21 cellular contexts compared by ENCODE assay signal in the genomic region with DNA sequence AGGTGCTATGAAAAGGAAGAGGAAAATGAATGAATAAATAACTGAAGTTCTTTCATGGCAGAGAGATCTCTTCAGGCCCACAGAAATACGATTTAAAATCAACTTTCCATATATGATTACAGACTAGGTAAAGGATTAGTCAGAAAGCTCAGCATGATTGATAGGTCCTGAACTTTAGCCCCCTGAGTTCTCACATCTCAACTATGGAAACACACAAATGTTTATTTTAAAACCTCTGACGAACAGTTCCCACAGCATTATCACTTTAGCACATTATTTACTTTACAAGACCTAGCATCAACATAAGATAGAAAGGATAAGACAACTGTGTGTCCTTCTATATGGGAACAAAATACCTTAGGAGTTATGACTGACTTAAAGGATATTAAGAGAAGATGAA.
DNase-seq lines count a peak whose midpoint lies in the region; ATAC-seq, FAIRE-seq and TF ChIP-seq lines count a peak whose summit lies in the region.
"Had no signal": no experiment of that assay in that cellular context is flagged by ENCODE, and none has a peak within 500 bp of the region (broad histone marks: within the 10 kb centered on the region; RNA-seq: fewer than 3 reads in every experiment).

No MANE protein-coding gene starts in this region.

- H2BK15ac ChIP-seq in IMR-90 (ENCODE audit: low read depth, low read length) = no peak overlapping the region

- H3K36me3 Mint-ChIP-seq in nephron progenitor cell (ENCODE audit: low read depth) = peaks cover 4% of the 10 kb centered on the region

- WGBS in IMR-90 (ENCODE audit: extremely low coverage in 2 of 2, insufficient read length in 1 of 2), 2 experiments = no CpG with 5 or more reads among the region's 2 CpGs
- WGBS in body of pancreas, 2 donors = 3 to 16% methylated on average over 2 of the region's 2 CpGs

- H3K27me3 ChIP-seq in IMR-90 (ENCODE audit: control insufficient read depth, insufficient read depth, low read length) (peaks cover 3% of the 10 kb centered on the region), body of pancreas (no peaks in the 10 kb centered on the region)
- H3K27me3 ChIP-seq: SJSA1 had no signal

- H3K27ac Mint-ChIP-seq in nephron progenitor cell = peak overlapping the region; percentile 98
- H3K27ac Mint-ChIP-seq: CD8-positive, alpha-beta memory T cell; GM23338 had no signal

- TF ChIP-seq POLR2A in IMR-90 (IDR thresholded peaks at IDR 0.05; ENCODE audit: low read depth, low read length) = no peak
- no peak for TF ChIP-seq POLR2A in body of pancreas (IDR thresholded peaks at IDR 0.05)

- no peaks in the 10 kb centered on the region for H3K79me1 ChIP-seq in IMR-90 (ENCODE audit: low read depth in 1 of 2, low read length in 2 of 2)

- H3K27ac ChIP-seq in IMR-90 (ENCODE audit: insufficient read depth, low read length) (no peak overlapping the region), body of pancreas (no peak overlapping the region)
- H3K27ac ChIP-seq: C4-2B, PC-9, SJSA1 had no signal

- H2BK20ac ChIP-seq in IMR-90 (ENCODE audit: low read depth, low read length) = no peak overlapping the region

- BruUV-seq in IMR-90 (replicated peaks; lab: Mats Ljungman, UMichigan) = no TSS peak

- no peak overlapping the region for H4K5ac ChIP-seq in IMR-90 (ENCODE audit: low read depth, low read length)

- H3K14ac ChIP-seq in IMR-90 (replicated peaks; ENCODE audit: low read depth, low read length) = no peak overlapping the region

- H3K9me1 ChIP-seq in IMR-90 (ENCODE audit: insufficient read depth, low read length) = no peaks in the 10 kb centered on the region

- H4K91ac ChIP-seq in IMR-90 (ENCODE audit: insufficient read depth, low read depth, low read length) = no peak overlapping the region

- H3K9me3 ChIP-seq in IMR-90 (ENCODE audit: control insufficient read depth, insufficient read depth, low read length) (no peaks in the 10 kb centered on the region; the same call in 1 of the 2 replicates), body of pancreas (no peaks in the 10 kb centered on the region)
- H3K9me3 ChIP-seq: SJSA1 had no signal

- no peaks in the 10 kb centered on the region for H3K36me3 ChIP-seq in IMR-90 (ENCODE audit: control insufficient read depth, insufficient read depth, low read length)
- H3K36me3 ChIP-seq in body of pancreas (replicated peaks in 1 of 2; ENCODE audit: insufficient read depth in 1 of 2, low read depth in 2 of 2) = no peaks in the 10 kb centered on the region
- H3K36me3 ChIP-seq: SJSA1 had no signal

- DNase-seq in D721Med (ENCODE audit: insufficient read length, low spot score) = no peak
- peak; percentile 7 for DNase-seq in IMR-90
- no peak for DNase-seq in body of pancreas
- no peak for DNase-seq in nephron progenitor cell
- no peak for DNase-seq in stimulated activated CD4-positive, alpha-beta T cell treated with anti-CD3 and anti-CD28 coated beads, Interleukin-15, amount 100 ng/mL, for 24 hours
- no peak for DNase-seq in activated T-cell treated with anti-CD3 and anti-CD28 coated beads, Interleukin-2, amount 50 U/mL, for 48 hours
- DNase-seq: Calu3; CD8-positive, alpha-beta memory T cell; H9; NCI-H1092 treated with DMSO at 0.1 percent for 48 hours; NCI-H1436 treated with DMSO at 0.1 percent for 48 hours; NCI-H187 treated with DMSO at 0.1 percent for 48 hours; NCI-H2107; NCI-H774; PC-9 had no signal

- peaks cover 10% of the 10 kb centered on the region for H3K9me3 Mint-ChIP-seq in nephron progenitor cell
- H3K9me3 Mint-ChIP-seq: GM23338, H9 had no signal

- ATAC-seq in IMR-90 (ENCODE audit: low read depth) (no peak), body of pancreas (peak; percentile 18), HG03025 (IDR thresholded peaks at IDR 0.05; ENCODE audit: low FRiP score, unreplicated experiment) (no peak)
- ATAC-seq: GM23338, Right ventricle myocardium inferior had no signal

- H3K18ac ChIP-seq in IMR-90 (ENCODE audit: low read depth, low read length) = no peak overlapping the region

- H4K8ac ChIP-seq in IMR-90 (ENCODE audit: low read depth in 2 of 2, low read length in 2 of 2) = no peak overlapping the region

- no peaks in the 10 kb centered on the region for H3K4me1 ChIP-seq in IMR-90 (ENCODE audit: control insufficient read depth, insufficient read depth, low read length)
- peaks cover 20% of the 10 kb centered on the region for H3K4me1 ChIP-seq in body of pancreas
- H3K4me1 ChIP-seq: SJSA1 had no signal

- dilution Hi-C loops in IMR-90 (cut with HindIII; ENCODE audit: low sequenced_read_pairs, unreplicated experiment) = no loop called here

- H3K56ac ChIP-seq in IMR-90 (ENCODE audit: extremely low read depth, insufficient read depth, low read length) = no peak overlapping the region

- peaks cover 4% of the 10 kb centered on the region for H3K27me3 Mint-ChIP-seq in nephron progenitor cell (ENCODE audit: low read depth, poor library complexity)

- H2AK9ac ChIP-seq in IMR-90 (replicated peaks; ENCODE audit: low read depth, low read length, poor library complexity) = no peak overlapping the region

- peaks cover 36% of the 10 kb centered on the region for H3K4me1 Mint-ChIP-seq in nephron progenitor cell
- H3K4me1 Mint-ChIP-seq: CD8-positive, alpha-beta memory T cell; GM23338; H9 had no signal

- H3K4me3 ChIP-seq in IMR-90 (ENCODE audit: insufficient read depth, low read depth, low read length) = no peak overlapping the region
- no peak overlapping the region for H3K4me3 ChIP-seq in body of pancreas
- H3K4me3 ChIP-seq: GM23338, PC-9, SJSA1 had no signal

- CTCF ChIA-PET in IMR-90 (lab: Yijun Ruan, JAX) = no interaction called here

- intact Hi-C loops in IMR-90 (cut with micrococcal nuclease) = no loop called here
- intact Hi-C loops in body of pancreas (cut with DNase I) = no loop called here

- no peaks in the 10 kb centered on the region for H4K20me1 ChIP-seq in IMR-90 (ENCODE audit: insufficient read depth, low read length)

- no peak for TF ChIP-seq RAD21 in IMR-90 (IDR thresholded peaks at IDR 0.05; ENCODE audit: low read length)

- FAIRE-seq in D721Med (lab: Jason Lieb, UNC) = peak; percentile 25
- FAIRE-seq: G401.6 had no signal

- no peak overlapping the region for H2AK5ac ChIP-seq in IMR-90 (ENCODE audit: low read depth, low read length)

- no peak overlapping the region for H3K4me2 ChIP-seq in IMR-90 (ENCODE audit: low read depth, low read length)
- H3K4me2 ChIP-seq: GM23338, PC-9 had no signal

- H3K4ac ChIP-seq in IMR-90 (ENCODE audit: low read depth, low read length) = no peak overlapping the region

- H2BK5ac ChIP-seq in IMR-90 (ENCODE audit: low read depth, low read length, poor library complexity, severe bottlenecking) = no peak overlapping the region

- no peak for TF ChIP-seq CTCF in D721Med (IDR thresholded peaks at IDR 0.05; ENCODE audit: insufficient read depth, missing control alignments)
- no peak for TF ChIP-seq CTCF in IMR-90 (conservative IDR thresholded peaks at IDR 0.05; ENCODE audit: low read depth, low read length)
- no peak for TF ChIP-seq CTCF in body of pancreas (IDR thresholded peaks at IDR 0.05)
- no peak for TF ChIP-seq CTCF in nephron progenitor cell (IDR thresholded peaks at IDR 0.05)

- no peak overlapping the region for H3K4me3 Mint-ChIP-seq in nephron progenitor cell
- H3K4me3 Mint-ChIP-seq: CD8-positive, alpha-beta memory T cell; GM23338; H9 had no signal

- POLR2A ChIA-PET in IMR-90 (lab: Charles Lee; ENCODE audit: unreplicated experiment) = no interaction called here

- H3K23ac ChIP-seq in IMR-90 (ENCODE audit: low read depth, low read length) = no peak overlapping the region

- H2AFZ ChIP-seq in IMR-90 (replicated peaks; ENCODE audit: low read length, poor library complexity) = no peak overlapping the region
- H2AFZ ChIP-seq: GM23338, PC-9 had no signal

- H3K9ac ChIP-seq in IMR-90 (ENCODE audit: low read depth, low read length) = no peak overlapping the region

- in situ Hi-C loops in IMR-90 (cut with MboI; ENCODE audit: low sequenced_read_pairs) = no loop called here

- H2BK120ac ChIP-seq in IMR-90 (ENCODE audit: low read depth, low read length) = no peak overlapping the region

TF ChIP-seq in IMR-90, 13 proteins besides CTCF, POLR2A, EP300 and RAD21:
- TF ChIP-seq, protein P1, sequence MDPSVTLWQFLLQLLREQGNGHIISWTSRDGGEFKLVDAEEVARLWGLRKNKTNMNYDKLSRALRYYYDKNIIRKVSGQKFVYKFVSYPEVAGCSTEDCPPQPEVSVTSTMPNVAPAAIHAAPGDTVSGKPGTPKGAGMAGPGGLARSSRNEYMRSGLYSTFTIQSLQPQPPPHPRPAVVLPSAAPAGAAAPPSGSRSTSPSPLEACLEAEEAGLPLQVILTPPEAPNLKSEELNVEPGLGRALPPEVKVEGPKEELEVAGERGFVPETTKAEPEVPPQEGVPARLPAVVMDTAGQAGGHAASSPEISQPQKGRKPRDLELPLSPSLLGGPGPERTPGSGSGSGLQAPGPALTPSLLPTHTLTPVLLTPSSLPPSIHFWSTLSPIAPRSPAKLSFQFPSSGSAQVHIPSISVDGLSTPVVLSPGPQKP (IDR thresholded peaks at IDR 0.05; ENCODE audit: borderline replicate concordance, low read depth, low read length) = no peak
- TF ChIP-seq BHLHE40 (IDR thresholded peaks at IDR 0.05; ENCODE audit: low read depth, low read length) (no peak), NFE2L2 (IDR thresholded peaks at IDR 0.05; ENCODE audit: low read depth, low read length) (no peak), RCOR1 (IDR thresholded peaks at IDR 0.05; ENCODE audit: insufficient replicate concordance, low read length) (no peak), MXI1 (IDR thresholded peaks at IDR 0.05; ENCODE audit: borderline replicate concordance, low read depth, low read length) (no peak), MAFK (IDR thresholded peaks at IDR 0.05; ENCODE audit: low read depth, low read length) (no peak), FOS (IDR thresholded peaks at IDR 0.05; ENCODE audit: low read depth, low read length) (no peak), MAZ (IDR thresholded peaks at IDR 0.05; ENCODE audit: borderline replicate concordance, low read depth, low read length) (no peak), SMC3 (IDR thresholded peaks at IDR 0.05; ENCODE audit: low read depth, low read length) (no peak)
